Comparison of ENCODE assay signal across 3 cellular contexts in the genomic region with DNA sequence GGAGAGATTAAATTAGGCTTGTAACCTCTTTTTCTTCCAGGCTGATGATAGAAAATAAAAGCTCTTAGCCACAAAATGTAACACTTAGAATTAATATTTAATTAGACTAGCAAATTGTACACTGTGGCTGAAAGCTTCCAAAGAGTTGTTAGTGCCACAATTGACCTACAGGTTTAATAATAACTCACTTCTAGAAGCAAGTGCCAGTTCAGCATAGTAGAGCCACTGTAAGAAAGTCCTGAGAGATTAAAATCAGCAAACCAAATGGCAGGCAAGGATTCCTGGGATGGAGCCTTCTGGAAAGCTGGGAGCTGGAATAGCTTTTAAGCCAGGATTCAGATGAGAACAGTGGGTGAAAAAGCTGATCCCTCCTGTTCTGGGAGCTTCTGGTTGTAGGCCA.
TF ChIP-seq lines count a peak whose summit lies in the region.

No MANE protein-coding gene starts in this region.

TF ChIP-seq in liver, 16 proteins besides CTCF, POLR2A, EP300 and RAD21:
- TF ChIP-seq SP1 (IDR thresholded peaks at IDR 0.05) (no peak), GABPA (IDR thresholded peaks at IDR 0.05 in 1 of 2, conservative IDR thresholded peaks at IDR 0.05 in 1 of 2) (no peak), HNF4A (conservative IDR thresholded peaks at IDR 0.05) (peak in 1 of 2 donors; percentile 9), YY1 (IDR thresholded peaks at IDR 0.05) (peak; percentile 42)

TF ChIP-seq in HepG2, 621 proteins besides CTCF, POLR2A, EP300 and RAD21 (continues in another document):
- TF ChIP-seq REXO4 (CRISPR knock-in tag; IDR thresholded peaks at IDR 0.05; ENCODE audit: borderline replicate concordance): no peak
- TF ChIP-seq, protein P1, sequence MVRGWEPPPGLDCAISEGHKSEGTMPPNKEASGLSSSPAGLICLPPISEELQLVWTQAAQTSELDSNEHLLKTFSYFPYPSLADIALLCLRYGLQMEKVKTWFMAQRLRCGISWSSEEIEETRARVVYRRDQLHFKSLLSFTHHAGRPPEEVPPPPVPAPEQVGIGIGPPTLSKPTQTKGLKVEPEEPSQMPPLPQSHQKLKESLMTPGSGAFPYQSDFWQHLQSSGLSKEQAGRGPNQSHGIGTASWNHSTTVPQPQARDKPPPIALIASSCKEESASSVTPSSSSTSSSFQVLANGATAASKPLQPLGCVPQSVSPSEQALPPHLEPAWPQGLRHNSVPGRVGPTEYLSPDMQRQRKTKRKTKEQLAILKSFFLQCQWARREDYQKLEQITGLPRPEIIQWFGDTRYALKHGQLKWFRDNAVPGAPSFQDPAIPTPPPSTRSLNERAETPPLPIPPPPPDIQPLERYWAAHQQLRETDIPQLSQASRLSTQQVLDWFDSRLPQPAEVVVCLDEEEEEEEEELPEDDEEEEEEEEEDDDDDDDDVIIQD (CRISPR knock-in tag; IDR thresholded peaks at IDR 0.05; ENCODE audit: low read depth): no peak
- TF ChIP-seq ZNF282 (IDR thresholded peaks at IDR 0.05; ENCODE audit: partially characterized antibody): no peak
- TF ChIP-seq ZNF329 (CRISPR knock-in tag; IDR thresholded peaks at IDR 0.05; ENCODE audit: low read depth): no peak
- no peak for TF ChIP-seq KLF11 (CRISPR knock-in tag; IDR thresholded peaks at IDR 0.05)
- TF ChIP-seq, protein P2, sequence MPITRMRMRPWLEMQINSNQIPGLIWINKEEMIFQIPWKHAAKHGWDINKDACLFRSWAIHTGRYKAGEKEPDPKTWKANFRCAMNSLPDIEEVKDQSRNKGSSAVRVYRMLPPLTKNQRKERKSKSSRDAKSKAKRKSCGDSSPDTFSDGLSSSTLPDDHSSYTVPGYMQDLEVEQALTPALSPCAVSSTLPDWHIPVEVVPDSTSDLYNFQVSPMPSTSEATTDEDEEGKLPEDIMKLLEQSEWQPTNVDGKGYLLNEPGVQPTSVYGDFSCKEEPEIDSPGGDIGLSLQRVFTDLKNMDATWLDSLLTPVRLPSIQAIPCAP (CRISPR knock-in tag; IDR thresholded peaks at IDR 0.05; ENCODE audit: low read depth): no peak
- TF ChIP-seq, protein P3, sequence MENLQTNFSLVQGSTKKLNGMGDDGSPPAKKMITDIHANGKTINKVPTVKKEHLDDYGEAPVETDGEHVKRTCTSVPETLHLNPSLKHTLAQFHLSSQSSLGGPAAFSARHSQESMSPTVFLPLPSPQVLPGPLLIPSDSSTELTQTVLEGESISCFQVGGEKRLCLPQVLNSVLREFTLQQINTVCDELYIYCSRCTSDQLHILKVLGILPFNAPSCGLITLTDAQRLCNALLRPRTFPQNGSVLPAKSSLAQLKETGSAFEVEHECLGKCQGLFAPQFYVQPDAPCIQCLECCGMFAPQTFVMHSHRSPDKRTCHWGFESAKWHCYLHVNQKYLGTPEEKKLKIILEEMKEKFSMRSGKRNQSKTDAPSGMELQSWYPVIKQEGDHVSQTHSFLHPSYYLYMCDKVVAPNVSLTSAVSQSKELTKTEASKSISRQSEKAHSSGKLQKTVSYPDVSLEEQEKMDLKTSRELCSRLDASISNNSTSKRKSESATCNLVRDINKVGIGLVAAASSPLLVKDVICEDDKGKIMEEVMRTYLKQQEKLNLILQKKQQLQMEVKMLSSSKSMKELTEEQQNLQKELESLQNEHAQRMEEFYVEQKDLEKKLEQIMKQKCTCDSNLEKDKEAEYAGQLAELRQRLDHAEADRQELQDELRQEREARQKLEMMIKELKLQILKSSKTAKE (CRISPR knock-in tag; IDR thresholded peaks at IDR 0.05; ENCODE audit: borderline replicate concordance): no peak
- no peak for TF ChIP-seq FOXA1 (IDR thresholded peaks at IDR 0.05)
- TF ChIP-seq FOXA1 (CRISPR knock-in tag; IDR thresholded peaks at IDR 0.05): no peak
- TF ChIP-seq SALL2 (CRISPR knock-in tag; IDR thresholded peaks at IDR 0.05): no peak
- no peak for TF ChIP-seq GATAD1 (CRISPR knock-in tag; IDR thresholded peaks at IDR 0.05)
- TF ChIP-seq, protein P4, sequence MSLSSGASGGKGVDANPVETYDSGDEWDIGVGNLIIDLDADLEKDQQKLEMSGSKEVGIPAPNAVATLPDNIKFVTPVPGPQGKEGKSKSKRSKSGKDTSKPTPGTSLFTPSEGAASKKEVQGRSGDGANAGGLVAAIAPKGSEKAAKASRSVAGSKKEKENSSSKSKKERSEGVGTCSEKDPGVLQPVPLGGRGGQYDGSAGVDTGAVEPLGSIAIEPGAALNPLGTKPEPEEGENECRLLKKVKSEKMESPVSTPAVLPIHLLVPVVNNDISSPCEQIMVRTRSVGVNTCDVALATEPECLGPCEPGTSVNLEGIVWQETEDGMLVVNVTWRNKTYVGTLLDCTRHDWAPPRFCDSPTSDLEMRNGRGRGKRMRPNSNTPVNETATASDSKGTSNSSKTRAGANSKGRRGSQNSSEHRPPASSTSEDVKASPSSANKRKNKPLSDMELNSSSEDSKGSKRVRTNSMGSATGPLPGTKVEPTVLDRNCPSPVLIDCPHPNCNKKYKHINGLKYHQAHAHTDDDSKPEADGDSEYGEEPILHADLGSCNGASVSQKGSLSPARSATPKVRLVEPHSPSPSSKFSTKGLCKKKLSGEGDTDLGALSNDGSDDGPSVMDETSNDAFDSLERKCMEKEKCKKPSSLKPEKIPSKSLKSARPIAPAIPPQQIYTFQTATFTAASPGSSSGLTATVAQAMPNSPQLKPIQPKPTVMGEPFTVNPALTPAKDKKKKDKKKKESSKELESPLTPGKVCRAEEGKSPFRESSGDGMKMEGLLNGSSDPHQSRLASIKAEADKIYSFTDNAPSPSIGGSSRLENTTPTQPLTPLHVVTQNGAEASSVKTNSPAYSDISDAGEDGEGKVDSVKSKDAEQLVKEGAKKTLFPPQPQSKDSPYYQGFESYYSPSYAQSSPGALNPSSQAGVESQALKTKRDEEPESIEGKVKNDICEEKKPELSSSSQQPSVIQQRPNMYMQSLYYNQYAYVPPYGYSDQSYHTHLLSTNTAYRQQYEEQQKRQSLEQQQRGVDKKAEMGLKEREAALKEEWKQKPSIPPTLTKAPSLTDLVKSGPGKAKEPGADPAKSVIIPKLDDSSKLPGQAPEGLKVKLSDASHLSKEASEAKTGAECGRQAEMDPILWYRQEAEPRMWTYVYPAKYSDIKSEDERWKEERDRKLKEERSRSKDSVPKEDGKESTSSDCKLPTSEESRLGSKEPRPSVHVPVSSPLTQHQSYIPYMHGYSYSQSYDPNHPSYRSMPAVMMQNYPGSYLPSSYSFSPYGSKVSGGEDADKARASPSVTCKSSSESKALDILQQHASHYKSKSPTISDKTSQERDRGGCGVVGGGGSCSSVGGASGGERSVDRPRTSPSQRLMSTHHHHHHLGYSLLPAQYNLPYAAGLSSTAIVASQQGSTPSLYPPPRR (CRISPR knock-in tag; IDR thresholded peaks at IDR 0.05; ENCODE audit: borderline replicate concordance): no peak
- TF ChIP-seq ZNF274 (CRISPR knock-in tag; IDR thresholded peaks at IDR 0.05): no peak

TF ChIP-seq in GM12878, 131 proteins besides CTCF, POLR2A, EP300 and RAD21:
- TF ChIP-seq CHD4 (IDR thresholded peaks at IDR 0.05) (no peak), MTA2 (IDR thresholded peaks at IDR 0.05; ENCODE audit: low read depth) (peak; percentile 52)
